In the genomic region with DNA sequence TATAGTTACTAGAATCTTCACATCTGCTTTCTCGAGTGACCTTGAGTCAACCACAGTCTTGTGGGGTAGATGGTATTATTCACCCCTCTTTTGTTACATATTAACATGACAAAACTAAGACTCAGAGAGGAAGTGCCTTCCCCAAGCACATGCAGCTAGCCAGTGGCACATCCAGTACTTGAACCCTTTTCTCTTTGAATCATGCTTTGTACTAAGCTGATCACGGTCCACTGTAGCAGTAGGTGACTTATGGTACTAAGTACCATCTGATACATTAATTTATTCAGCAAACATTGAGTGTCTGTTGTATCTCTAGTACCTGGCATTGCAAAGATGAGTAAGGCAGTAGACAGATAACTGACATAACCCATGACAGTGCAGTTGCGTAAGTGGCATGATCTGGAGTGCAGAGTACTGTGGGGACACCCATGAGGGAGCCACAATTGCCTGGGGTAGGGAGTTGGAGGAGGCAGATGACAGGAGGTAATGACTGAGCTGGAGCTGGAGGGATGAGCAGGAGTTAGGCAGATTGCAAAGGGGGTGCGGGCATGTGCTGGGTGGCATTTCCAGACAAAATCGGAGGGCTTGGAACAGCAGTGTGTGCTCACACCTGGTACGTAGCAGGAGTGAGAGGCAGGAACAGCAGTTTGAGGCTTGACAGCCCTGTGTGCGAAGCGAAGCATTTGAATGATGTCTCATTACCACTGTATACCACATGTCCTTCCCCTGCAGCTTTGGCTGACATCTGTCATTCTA, we compare ENCODE assay signal across 8 cellular contexts. TPM values are rescaled to one million over a fixed set of nuclear protein-coding genes. Genes with fewer than 3 reads are reported as not detected.
A peak's percentile ranks its signal among the peaks of the same experiment; 100 is the strongest.
DNase-seq lines count a peak whose midpoint lies in the region; ATAC-seq and TF ChIP-seq lines count a peak whose summit lies in the region.

No MANE protein-coding gene starts in this region.

- peaks cover 0 to 4% (median 0%) of the 10 kb centered on the region in 3 donors for H3K27me3 Mint-ChIP-seq in CD14-positive monocyte (ENCODE audit: low read depth in 3 of 3)
- H3K27me3 Mint-ChIP-seq in dendritic cell treated with granulocyte-macrophage colony-stimulating factor and Interleukin-4, amounts not matched to agents 40 ng/mL and 50 ng/mL, for 4 days: no peaks in the 10 kb centered on the region
- no peaks in the 10 kb centered on the region for H3K27me3 Mint-ChIP-seq in CD4-positive, alpha-beta T cell

- peaks cover 78% of the 10 kb centered on the region for H3K4me1 Mint-ChIP-seq in CD14-positive monocyte
- H3K4me1 Mint-ChIP-seq in dendritic cell treated with granulocyte-macrophage colony-stimulating factor and Interleukin-4, amounts not matched to agents 40 ng/mL and 50 ng/mL, for 4 days (ENCODE audit: low read depth): peaks cover 70% of the 10 kb centered on the region
- peaks cover 6% of the 10 kb centered on the region for H3K4me1 Mint-ChIP-seq in CD4-positive, alpha-beta T cell (ENCODE audit: low read depth)

- no peak for TF ChIP-seq CTCF in CD14-positive monocyte (IDR thresholded peaks at IDR 0.05)
- no peak for TF ChIP-seq CTCF in CD4-positive, alpha-beta T cell (IDR thresholded peaks at IDR 0.05)

- peak; percentile 94 for ATAC-seq in GM19463 (IDR thresholded peaks at IDR 0.05; ENCODE audit: unreplicated experiment)
- ATAC-seq in HG03460 (IDR thresholded peaks at IDR 0.05; ENCODE audit: unreplicated experiment): peak; percentile 85
- ATAC-seq in CD4-positive, alpha-beta T cell (ENCODE audit: poor library complexity): no peak

- peak; percentile 89 for DNase-seq in CD14-positive monocyte (ENCODE audit: low spot score)
- DNase-seq in CD4-positive, alpha-beta T cell: no peak
- DNase-seq in SKM-1 treated with dmso at 0.1 percent for 144 hours (lab: John Stamatoyannopoulos, UW; ENCODE audit: unreplicated experiment): no peak
- DNase-seq in ureter (ENCODE audit: low spot score): no peak
- no peak for DNase-seq in activated CD4-positive, alpha-beta T cell treated with anti-CD3 and anti-CD28 coated beads, Interleukin-2, amount 50 U/mL, for 1 hour

- no peaks in the 10 kb centered on the region for H3K9me3 Mint-ChIP-seq in CD14-positive monocyte
- H3K9me3 Mint-ChIP-seq in dendritic cell treated with granulocyte-macrophage colony-stimulating factor and Interleukin-4, amounts not matched to agents 40 ng/mL and 50 ng/mL, for 4 days: no peaks in the 10 kb centered on the region
- H3K9me3 Mint-ChIP-seq in CD4-positive, alpha-beta T cell: no peaks in the 10 kb centered on the region

- H3K9me3 ChIP-seq in CD4-positive, alpha-beta T cell (ENCODE audit: control insufficient read depth, low read length): no peaks in the 10 kb centered on the region

- H3K27ac Mint-ChIP-seq in CD14-positive monocyte: peak overlapping the region; percentile 83 to 94 (median 93)
- peak overlapping the region; percentile 43 for H3K27ac Mint-ChIP-seq in dendritic cell treated with granulocyte-macrophage colony-stimulating factor and Interleukin-4, amounts not matched to agents 40 ng/mL and 50 ng/mL, for 4 days
- H3K27ac Mint-ChIP-seq in CD4-positive, alpha-beta T cell: no peak overlapping the region

- no peaks in the 10 kb centered on the region for H3K27me3 ChIP-seq in CD4-positive, alpha-beta T cell (ENCODE audit: control insufficient read depth, insufficient read depth, low read length)

- peaks cover 0 to 2% of the 10 kb centered on the region in 2 donors for H3K36me3 Mint-ChIP-seq in CD14-positive monocyte
- H3K36me3 Mint-ChIP-seq in dendritic cell treated with granulocyte-macrophage colony-stimulating factor and Interleukin-4, amounts not matched to agents 40 ng/mL and 50 ng/mL, for 4 days (ENCODE audit: low read depth): no peaks in the 10 kb centered on the region
- H3K36me3 Mint-ChIP-seq in CD4-positive, alpha-beta T cell (ENCODE audit: low read depth): no peaks in the 10 kb centered on the region

- peak overlapping the region; percentile 5 to 37 for H3K4me3 Mint-ChIP-seq in CD14-positive monocyte
- H3K4me3 Mint-ChIP-seq in dendritic cell treated with granulocyte-macrophage colony-stimulating factor and Interleukin-4, amounts not matched to agents 40 ng/mL and 50 ng/mL, for 4 days: no peak overlapping the region
- H3K4me3 Mint-ChIP-seq in CD4-positive, alpha-beta T cell: no peak overlapping the region

- POLR2A ChIA-PET in CD4-positive, alpha-beta T cell (lab: Charles Lee): no interaction called here

- intact Hi-C loops in CD14-positive monocyte (cut with micrococcal nuclease): no loop called here
- intact Hi-C loops in dendritic cell treated with granulocyte-macrophage colony-stimulating factor and Interleukin-4, amounts not matched to agents 40 ng/mL and 50 ng/mL, for 4 days (cut with micrococcal nuclease): no loop called here
- intact Hi-C loops in CD4-positive, alpha-beta T cell (cut with DNase I, micrococcal nuclease): no loop called here

- no peak overlapping the region for H3K27ac ChIP-seq in CD4-positive, alpha-beta T cell (ENCODE audit: low read depth, low read length)

- CTCF ChIA-PET in CD4-positive, alpha-beta T cell (lab: Charles Lee): no interaction called here

RNA-seq across cellular contexts. Expression of gene UCK2, which starts 29.8 kb away (rescaled TPM):
- 10 to 100 TPM; 12.8 to 15.4 TPM for polyA plus RNA-seq in CD14-positive monocyte
- under 1 TPM; 0.67 to 0.71 TPM for total RNA-seq in CD4-positive, alpha-beta T cell
- 44.7 TPM for total RNA-seq in ureter

Comparison
In these comparisons a context has a peak if more than half of its experiments do, and no peak if none do; other contexts are left out.
1. H3K4me3 Mint-ChIP-seq: peak in CD14-positive monocyte (2 of 2); none in dendritic cell treated with granulocyte-macrophage colony-stimulating factor and Interleukin-4, amounts not matched to agents 40 ng/mL and 50 ng/mL, for 4 days (single experiment) and CD4-positive, alpha-beta T cell (single experiment).
2. RNA of gene UCK2, which starts 29.8 kb away (total RNA-seq): 44.7 TPM in ureter (single experiment); 0.67 to 0.71 TPM in CD4-positive, alpha-beta T cell; every median in the first group is over 10 times any median in the second.